8 cellular contexts compared by ENCODE assay signal in genomic region chr13:30466358-30466714, GRCh38. TPM values are rescaled to one million over a fixed set of nuclear protein-coding genes. Genes with fewer than 3 reads are reported as not detected.
DNase-seq lines count a peak whose midpoint lies in the region; TF ChIP-seq lines count a peak whose summit lies in the region.

No MANE protein-coding gene starts in this region.

- DNase-seq in stimulated activated CD4-positive, alpha-beta T cell treated with anti-CD3 and anti-CD28 coated beads, Interleukin-15, amount 100 ng/mL, for 24 hours, result peak; percentile 47
- no peak for DNase-seq in stimulated activated CD4-positive, alpha-beta T cell treated with anti-CD3 and anti-CD28 coated beads, Interleukin-2, amount 100 ng/mL, for 48 hours
- DNase-seq in RPMI7951 (ENCODE audit: low read depth) (peak; percentile 36), fibroblast of pulmonary artery (ENCODE audit: low read depth) (no peak), C1 segment of cervical spinal cord (lab: John Stamatoyannopoulos, UW) (no peak), SKM-1 (lab: John Stamatoyannopoulos, UW; ENCODE audit: unreplicated experiment) (no peak)
- no peak for DNase-seq in stimulated activated naive CD4-positive, alpha-beta T cell treated with Interleukin-2 at 50 U/mL for 16 hours (lab: John Stamatoyannopoulos, UW)

- no peaks in the 10 kb centered on the region for H3K27me3 ChIP-seq in thymus (ENCODE audit: control insufficient read depth, insufficient read depth)

- TF ChIP-seq CTCF in fibroblast of pulmonary artery (IDR thresholded peaks at IDR 0.05; ENCODE audit: low read length, missing control alignments), result no peak

- H3K36me3 ChIP-seq in thymus (ENCODE audit: control insufficient read depth, insufficient read depth), result no peaks in the 10 kb centered on the region

- H3K9me3 ChIP-seq in thymus (ENCODE audit: control insufficient read depth), result no peaks in the 10 kb centered on the region

- 25% methylated on average over 11 of the region's 11 CpGs for WGBS in thymus

- H3K4me1 ChIP-seq in thymus (ENCODE audit: control insufficient read depth, insufficient read depth, low read length), result no peaks in the 10 kb centered on the region

- H3K4me3 ChIP-seq in fibroblast of pulmonary artery (replicated peaks; ENCODE audit: low read depth, low read length) (peak overlapping the region; percentile 60), thymus (ENCODE audit: low read length) (peak overlapping the region; percentile 71)

- no peak overlapping the region for H3K27ac ChIP-seq in thymus (ENCODE audit: low read depth)

RNA-seq across cellular contexts. Expression of gene HMGB1, which starts 0.6 kb away (rescaled TPM):
- total RNA-seq in RPMI7951 (2014; rRNA removed; shearing (Covaris generic)), result 608 and 737 TPM in 2 replicates
- 593 TPM for polyA plus RNA-seq in thymus

RNA-seq across cellular contexts. Expression of gene UBE2L5, which starts 44.0 kb away (rescaled TPM):
- total RNA-seq in RPMI7951 (2014; rRNA removed; shearing (Covaris generic)), result not detected in 2 replicates
- polyA plus RNA-seq in thymus, result 0.23 TPM

Comparison
In these comparisons a context has a peak if more than half of its experiments do, and no peak if none do; other contexts are left out.
1. DNase-seq: peak in stimulated activated CD4-positive, alpha-beta T cell treated with anti-CD3 and anti-CD28 coated beads, Interleukin-15, amount 100 ng/mL, for 24 hours (single experiment) and RPMI7951 (single experiment); none in stimulated activated CD4-positive, alpha-beta T cell treated with anti-CD3 and anti-CD28 coated beads, Interleukin-2, amount 100 ng/mL, for 48 hours (0 of 2), fibroblast of pulmonary artery (single experiment), C1 segment of cervical spinal cord (0 of 14), SKM-1 (single experiment) and stimulated activated naive CD4-positive, alpha-beta T cell treated with Interleukin-2 at 50 U/mL for 16 hours (single experiment).